16 cellular contexts compared by ENCODE assay signal in the genomic region with DNA sequence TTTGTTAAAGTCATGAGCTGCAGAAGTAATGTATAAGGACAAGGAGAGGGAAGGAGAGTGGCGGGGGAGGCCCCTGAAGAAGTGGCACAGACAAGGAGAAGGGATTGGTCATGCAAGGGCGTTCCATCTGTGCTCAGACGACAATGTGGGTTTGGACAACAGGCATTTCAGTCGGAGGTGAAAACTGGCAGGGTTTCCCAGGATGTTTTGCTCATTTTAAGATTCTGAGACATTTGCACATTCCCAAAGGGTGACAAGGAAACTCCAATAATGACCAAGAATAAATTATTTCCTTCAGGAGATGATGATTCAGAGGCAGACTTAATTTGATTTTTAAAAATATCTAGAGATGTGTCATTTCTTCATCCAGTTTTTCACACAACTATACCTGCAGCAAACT.
DNase-seq lines count a peak whose midpoint lies in the region; ATAC-seq, FAIRE-seq and TF ChIP-seq lines count a peak whose summit lies in the region.
"Had no signal": no experiment of that assay in that cellular context is flagged by ENCODE, and none has a peak within 500 bp of the region (broad histone marks: within the 10 kb centered on the region; RNA-seq: fewer than 3 reads in every experiment).

No MANE protein-coding gene starts in this region.

- peaks cover 1 to 30% of the 10 kb centered on the region in 2 donors for H3K4me1 Mint-ChIP-seq in effector memory CD8-positive, alpha-beta T cell (ENCODE audit: low read depth in 2 of 2)

- H3K27me3 ChIP-seq in osteoblast (ENCODE audit: insufficient read depth, low read length): no peaks in the 10 kb centered on the region
- H3K27me3 ChIP-seq: tibial artery had no signal

- H3K36me3 Mint-ChIP-seq in effector memory CD8-positive, alpha-beta T cell (ENCODE audit: insufficient read depth): peaks cover 59% of the 10 kb centered on the region

- peak overlapping the region; percentile 11 to 51 for H3K27ac Mint-ChIP-seq in effector memory CD8-positive, alpha-beta T cell

- no peak overlapping the region for H2AFZ ChIP-seq in osteoblast (ENCODE audit: low read length)

- DNase-seq in Daoy (ENCODE audit: low read depth) (peak; percentile 62), RCC 7860 (ENCODE audit: low spot score) (peak; percentile 72), osteoblast (ENCODE audit: insufficient read length, low spot score, missing footprints) (no peak), NCI-H2081 (lab: John Stamatoyannopoulos, UW) (no peak), HUDEP-2 (lab: John Stamatoyannopoulos, UW; ENCODE audit: unreplicated experiment in 76 of 76) (no peak)
- DNase-seq in effector memory CD8-positive, alpha-beta T cell: no peak
- no peak for DNase-seq in activated CD8-positive, alpha-beta memory T cell treated with anti-CD3 and anti-CD28 coated beads for 24 hours
- DNase-seq: H7, islet precursor cell, NCI-H1436 treated with DMSO at 0.1 percent for 48 hours, NCI-H526, SHP77, tibial artery had no signal

- H3K4me1 ChIP-seq in osteoblast (ENCODE audit: insufficient read depth, low read length): peaks cover 21% of the 10 kb centered on the region
- H3K4me1 ChIP-seq: tibial artery had no signal

- TF ChIP-seq CTCF in osteoblast (IDR thresholded peaks at IDR 0.05; ENCODE audit: extremely low read depth, low read depth, low read length): no peak

- H3K4me3 ChIP-seq in osteoblast (ENCODE audit: insufficient read depth, low read length): no peak overlapping the region
- H3K4me3 ChIP-seq: tibial artery had no signal

- H3K27ac ChIP-seq in osteoblast (ENCODE audit: low read depth, low read length): peak overlapping the region; percentile 47
- H3K27ac ChIP-seq: tibial artery, VCaP had no signal

- H3K79me2 ChIP-seq in osteoblast (ENCODE audit: insufficient read depth, low read length): no peaks in the 10 kb centered on the region

- H3K36me3 ChIP-seq in osteoblast (ENCODE audit: insufficient read depth, low read length): peaks cover 22% of the 10 kb centered on the region

- no peak overlapping the region for H3K4me2 ChIP-seq in osteoblast (ENCODE audit: insufficient read depth, low read length)

- H3K9me3 ChIP-seq in osteoblast (ENCODE audit: low read depth, low read length): no peaks in the 10 kb centered on the region
- H3K9me3 ChIP-seq: tibial artery had no signal

- H4K20me1 ChIP-seq in osteoblast (ENCODE audit: insufficient read depth, low read length): no peaks in the 10 kb centered on the region

- no peak overlapping the region for H3K4me3 Mint-ChIP-seq in effector memory CD8-positive, alpha-beta T cell

- peak; percentile 33 for FAIRE-seq in RCC 7860 (lab: Jason Lieb, UNC)
- FAIRE-seq: HepG2 had no signal

- no peak for ATAC-seq in effector memory CD8-positive, alpha-beta T cell (replicated peaks)
- ATAC-seq in HG02885 (IDR thresholded peaks at IDR 0.05; ENCODE audit: poor library complexity, unreplicated experiment): no peak
- ATAC-seq: HepG2 had no signal

- H3K27me3 Mint-ChIP-seq in effector memory CD8-positive, alpha-beta T cell: no peaks in the 10 kb centered on the region

- no peaks in the 10 kb centered on the region for H3K9me3 Mint-ChIP-seq in effector memory CD8-positive, alpha-beta T cell

Comparison
In these comparisons a context has a peak if more than half of its experiments do, and no peak if none do; other contexts are left out.
1. DNase-seq: peak in Daoy (single experiment) and RCC 7860 (single experiment); none in effector memory CD8-positive, alpha-beta T cell (0 of 3), osteoblast (single experiment), activated CD8-positive, alpha-beta memory T cell treated with anti-CD3 and anti-CD28 coated beads for 24 hours (single experiment), NCI-H2081 (0 of 2) and HUDEP-2 (0 of 76).